ENCODE assay signal across 12 cellular contexts in genomic region chr18:60146220-60146960, GRCh38.
DNase-seq lines count a peak whose midpoint lies in the region; ATAC-seq and FAIRE-seq lines count a peak whose summit lies in the region.
"Had no signal": no experiment of that assay in that cellular context is flagged by ENCODE, and none has a peak within 500 bp of the region (broad histone marks: within the 10 kb centered on the region; RNA-seq: fewer than 3 reads in every experiment).

No MANE protein-coding gene starts in this region.

- no peaks in the 10 kb centered on the region for H3K9me3 Mint-ChIP-seq in stimulated activated naive CD8-positive, alpha-beta T cell treated with anti-CD3 and anti-CD28 coated beads, Interleukin-15, amount 100 ng/mL, for 72 hours

- no peak overlapping the region for H3K4me3 Mint-ChIP-seq in stimulated activated naive CD8-positive, alpha-beta T cell treated with anti-CD3 and anti-CD28 coated beads, Interleukin-15, amount 100 ng/mL, for 72 hours

- ATAC-seq in HG02884 (IDR thresholded peaks at IDR 0.05; ENCODE audit: unreplicated experiment) (peak; percentile 64), GM19467 (IDR thresholded peaks at IDR 0.05; ENCODE audit: unreplicated experiment) (no peak)
- peak; percentile 12 for ATAC-seq in stimulated activated naive CD8-positive, alpha-beta T cell treated with anti-CD3 and anti-CD28 coated beads, Interleukin-15, amount 100 ng/mL, for 72 hours
- ATAC-seq: sciatic nerve had no signal

- H3K4me1 Mint-ChIP-seq in stimulated activated naive CD8-positive, alpha-beta T cell treated with anti-CD3 and anti-CD28 coated beads, Interleukin-15, amount 100 ng/mL, for 72 hours, result no peaks in the 10 kb centered on the region

- peak; percentile 33 for FAIRE-seq in GM19239 (lab: Jason Lieb, UNC)
- FAIRE-seq: TTC549 had no signal

- H3K27ac Mint-ChIP-seq in stimulated activated naive CD8-positive, alpha-beta T cell treated with anti-CD3 and anti-CD28 coated beads, Interleukin-15, amount 100 ng/mL, for 72 hours, result no peak overlapping the region

- H3K27me3 Mint-ChIP-seq in stimulated activated naive CD8-positive, alpha-beta T cell treated with anti-CD3 and anti-CD28 coated beads, Interleukin-15, amount 100 ng/mL, for 72 hours, result no peaks in the 10 kb centered on the region

- DNase-seq in GM19239 (ENCODE audit: insufficient read length, low spot score), result no peak
- peak; percentile 20 for DNase-seq in M059J (ENCODE audit: low read depth)
- DNase-seq in stimulated activated naive CD8-positive, alpha-beta T cell treated with anti-CD3 and anti-CD28 coated beads, Interleukin-15, amount 100 ng/mL, for 72 hours, result no peak
- DNase-seq in Ammon's horn (ENCODE audit: low spot score), result no peak
- DNase-seq in NCI-H187 treated with DMSO at 0.1 percent for 48 hours (lab: John Stamatoyannopoulos, UW), result no peak
- DNase-seq: GF-D8, mammary epithelial cell, NCI-H510A treated with DMSO at 0.1 percent for 48 hours had no signal
